ENCODE assay signal across 8 cellular contexts in the genomic region with DNA sequence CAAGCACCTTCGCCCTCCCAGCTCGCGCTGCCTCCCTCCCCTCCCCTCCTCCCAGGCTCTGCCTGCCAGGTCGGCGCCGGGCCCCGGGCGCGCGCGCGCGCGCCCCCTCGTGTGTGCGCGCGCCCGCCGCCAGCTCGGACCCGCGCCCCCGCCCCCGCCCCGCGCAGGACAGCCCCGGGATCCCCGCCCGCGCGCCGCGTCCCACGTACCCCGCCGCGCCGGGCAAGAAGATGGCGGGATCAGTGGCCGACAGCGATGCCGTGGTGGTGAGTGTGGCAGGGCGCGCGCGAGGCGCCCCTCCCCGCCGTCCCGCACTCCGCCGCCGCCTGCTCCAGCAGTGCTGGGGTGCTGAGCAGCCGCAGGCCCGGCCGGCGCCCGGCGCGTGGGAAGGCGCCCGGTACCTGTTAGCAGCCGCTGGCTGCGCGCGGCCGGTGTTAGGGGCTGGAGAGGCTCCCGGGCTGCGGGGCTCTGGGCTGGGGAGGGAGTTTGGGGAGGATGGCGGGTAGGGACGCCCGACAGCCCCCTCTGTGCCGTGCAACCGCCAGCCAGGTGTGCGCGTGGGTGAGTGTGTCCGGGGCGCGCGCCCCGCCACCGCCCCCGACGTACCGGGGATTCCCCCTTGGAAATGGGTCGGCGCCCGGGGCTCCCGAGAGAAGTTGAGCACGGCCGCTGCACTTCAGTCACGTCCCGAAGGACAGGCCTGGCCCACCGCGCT. TPM values are rescaled to one million over a fixed set of nuclear protein-coding genes. Genes with fewer than 3 reads are reported as not detected.
DNase-seq lines count a peak whose midpoint lies in the region; ATAC-seq and TF ChIP-seq lines count a peak whose summit lies in the region.

No MANE protein-coding gene starts in this region.

- H3K4me1 Mint-ChIP-seq in HFFc6 (ENCODE audit: low read depth) (peaks cover 15% of the 10 kb centered on the region), memory B cell (peaks cover 4% of the 10 kb centered on the region)
- peaks cover 0 to 2% of the 10 kb centered on the region in 2 donors for H3K4me1 Mint-ChIP-seq in effector memory CD8-positive, alpha-beta T cell (ENCODE audit: low read depth in 2 of 2)

- no peak for TF ChIP-seq CTCF in HFFc6 (IDR thresholded peaks at IDR 0.05)

- peak; percentile 81 for ATAC-seq in effector memory CD8-positive, alpha-beta T cell (replicated peaks)
- peak; percentile 75 for ATAC-seq in memory B cell (ENCODE audit: low read depth)

- H3K36me3 Mint-ChIP-seq in HFFc6 (ENCODE audit: low read depth): no peaks in the 10 kb centered on the region
- H3K36me3 Mint-ChIP-seq in effector memory CD8-positive, alpha-beta T cell (ENCODE audit: insufficient read depth): peaks cover 4% of the 10 kb centered on the region
- no peaks in the 10 kb centered on the region for H3K36me3 Mint-ChIP-seq in memory B cell

- DNase-seq in NCI-H146 (lab: John Stamatoyannopoulos, UW) (peak; percentile 64), NCI-H146 treated with DMSO at 0.1 percent for 48 hours (lab: John Stamatoyannopoulos, UW; ENCODE audit: unreplicated experiment) (no peak), HFFc6 (peak; percentile 3), NCI-H1930 (lab: John Stamatoyannopoulos, UW) (peak; percentile 12 to 53), memory B cell (ENCODE audit: low spot score in 2 of 2) (peak; percentile 52 to 68)
- DNase-seq in activated CD8-positive, alpha-beta memory T cell treated with anti-CD3 and anti-CD28 coated beads for 48 hours (ENCODE audit: low read depth in 2 of 3, low spot score in 2 of 3): peak in 2 of 3 experiments; percentile 23 to 37
- peak in 2 of 3 experiments; percentile 16 to 28 for DNase-seq in effector memory CD8-positive, alpha-beta T cell
- peak; percentile 33 for DNase-seq in stimulated activated CD8-positive, alpha-beta memory T cell treated with anti-CD3 and anti-CD28 coated beads, Interleukin-12 subunit alpha, Interleukin-12 subunit beta, amount 100 ng/mL, for 4 hours (ENCODE audit: low read depth)

- H3K27ac Mint-ChIP-seq in HFFc6 (no peak overlapping the region), memory B cell (no peak overlapping the region)
- no peak overlapping the region for H3K27ac Mint-ChIP-seq in effector memory CD8-positive, alpha-beta T cell

- H3K9me3 Mint-ChIP-seq in HFFc6 (no peaks in the 10 kb centered on the region), memory B cell (no peaks in the 10 kb centered on the region)
- no peaks in the 10 kb centered on the region for H3K9me3 Mint-ChIP-seq in effector memory CD8-positive, alpha-beta T cell

- no peak overlapping the region; the same call in 1 of the 2 replicates for H3K4me3 Mint-ChIP-seq in HFFc6
- H3K4me3 Mint-ChIP-seq in effector memory CD8-positive, alpha-beta T cell: peak overlapping the region; percentile 67 to 73
- H3K4me3 Mint-ChIP-seq in memory B cell: peak overlapping the region; percentile 70

- peaks cover 19% of the 10 kb centered on the region for H3K27me3 Mint-ChIP-seq in HFFc6 (ENCODE audit: insufficient read depth)
- H3K27me3 Mint-ChIP-seq in effector memory CD8-positive, alpha-beta T cell: peaks cover 9 to 31% of the 10 kb centered on the region in 2 donors
- no peaks in the 10 kb centered on the region for H3K27me3 Mint-ChIP-seq in memory B cell

RNA-seq across cellular contexts. Expression of gene LGALSL, which starts 0.5 kb away (rescaled TPM):
- total RNA-seq in HFFc6 (2021; fragmentation: NEBNext Ultra II Directional; extraction: Animal tissue kit (Norgen Biotek cat#: 25700)): 1 to 10 TPM in 2 of 6 experiments, under 1 TPM in 4; 0.64 to 2.1 (median 0.82) TPM
